24 cellular contexts compared by ENCODE assay signal in the genomic region with DNA sequence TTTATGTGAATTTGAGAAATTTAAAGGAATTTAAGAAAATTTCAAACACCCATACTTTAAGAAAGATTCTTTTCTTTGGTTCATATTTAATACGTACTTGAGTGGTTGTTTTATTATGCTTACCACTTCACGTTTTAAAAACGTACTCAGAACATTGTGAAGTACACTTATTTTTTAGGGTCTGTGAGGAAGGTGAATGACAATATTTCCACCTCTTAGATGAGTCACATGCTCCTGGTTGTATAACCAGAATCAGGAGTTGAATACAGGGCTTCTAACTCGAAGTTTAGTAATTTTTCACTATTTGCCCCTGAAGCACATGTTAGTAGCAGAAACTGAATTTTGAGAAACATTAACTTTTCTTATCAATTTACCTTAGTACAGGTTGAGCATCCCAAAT. TPM values are rescaled to one million over a fixed set of nuclear protein-coding genes. Genes with fewer than 3 reads are reported as not detected.
A peak's percentile ranks its signal among the peaks of the same experiment; 100 is the strongest.
DNase-seq lines count a peak whose midpoint lies in the region; ATAC-seq, FAIRE-seq and TF ChIP-seq lines count a peak whose summit lies in the region.
"Had no signal": no experiment of that assay in that cellular context is flagged by ENCODE, and none has a peak within 500 bp of the region (broad histone marks: within the 10 kb centered on the region; RNA-seq: fewer than 3 reads in every experiment).

No MANE protein-coding gene starts in this region.

- peaks cover 5% of the 10 kb centered on the region for H3K79me1 ChIP-seq in mesenchymal stem cell (replicated peaks; ENCODE audit: low read length, poor library complexity, severe bottlenecking)

- in situ Hi-C loops in GM12878 (cut with MboI): no loop called here

- no peak overlapping the region for H4K8ac ChIP-seq in mesenchymal stem cell (ENCODE audit: low read length)

- TF ChIP-seq RAD21 in GM12878 (IDR thresholded peaks at IDR 0.05; ENCODE audit: insufficient read depth, low read depth, low read length): no peak

- TF ChIP-seq EP300 in GM12878 (IDR thresholded peaks at IDR 0.05; ENCODE audit: borderline replicate concordance in 1 of 2, control insufficient read depth in 1 of 2, low read depth in 2 of 2, low read length in 2 of 2): no peak

- no peak overlapping the region for H2AK5ac ChIP-seq in mesenchymal stem cell (ENCODE audit: low read length, severe bottlenecking)

- H3K4me1 ChIP-seq in ACC112 (ENCODE audit: control insufficient read depth, insufficient read depth, low read length, unreplicated experiment) (peaks cover 56% of the 10 kb centered on the region), GM12878 (ENCODE audit: control insufficient read depth, insufficient read depth, low read length) (peaks cover 19% of the 10 kb centered on the region), mesenchymal stem cell (ENCODE audit: control insufficient read depth, insufficient read depth, low read depth, low read length) (peaks cover 15% of the 10 kb centered on the region), Caco-2 (no peaks in the 10 kb centered on the region)

- no peak for FAIRE-seq in GM12878 (lab: Jason Lieb, UNC)
- FAIRE-seq: keratinocyte had no signal

- 73% methylated on average over 4 of the region's 4 CpGs for WGBS in GM12878 (ENCODE audit: insufficient coverage, insufficient replicate concordance, low lambda C conversion rate, missing lambda C conversion rate)
- 96% methylated on average over 4 of the region's 4 CpGs for WGBS in mesenchymal stem cell

- RAD21 ChIA-PET in GM12878 (lab: Charles Lee; ENCODE audit: unreplicated experiment): interaction anchor here (0.7 kb wide), 2 partner anchors 28 to 227 kb away, joined by 3 to 4 read pairs; no protein-coding TSS in a partner anchor

- H3K14ac ChIP-seq in mesenchymal stem cell (ENCODE audit: low read length in 2 of 2): no peak overlapping the region

- DNase-seq in GM12878 (ENCODE audit: low read depth, low spot score) (no peak), mesenchymal stem cell (no peak), nephron progenitor cell (no peak), Caco-2 (no peak), ecto neural progenitor cell (ENCODE audit: low spot score) (no peak)
- DNase-seq in effector CD4-positive, alpha-beta T cell: no peak
- DNase-seq: activated CD4-positive, alpha-beta T cell treated with anti-CD3 and anti-CD28 coated beads for 36 hours; activated CD8-positive, alpha-beta memory T cell treated with anti-CD3 and anti-CD28 coated beads, Interleukin-2, amount 10 ng/mL, durations not matched to agents 7 days and 5 days; anterior cingulate cortex; DMS53; effector memory CD8-positive, alpha-beta T cell; heart right ventricle; Karpas-422; natural killer cell; NCI-H1048; NCI-H1930; NCI-H226; posterior cingulate gyrus; RPMI8226; stimulated activated CD4-positive, alpha-beta T cell treated with anti-CD3 and anti-CD28 coated beads, Interleukin-4, amount 100 ng/mL, for 4 hours had no signal

- no peak overlapping the region for H2BK15ac ChIP-seq in mesenchymal stem cell (ENCODE audit: low read depth, poor library complexity, severe bottlenecking)

- H2AFZ ChIP-seq in ACC112 (ENCODE audit: low read length, unreplicated experiment) (no peak overlapping the region), GM12878 (ENCODE audit: control insufficient read depth, low read depth, low read length) (no peak overlapping the region), mesenchymal stem cell (ENCODE audit: low read depth, low read length) (no peak overlapping the region)

- no peak overlapping the region for H3K9ac ChIP-seq in GM12878 (ENCODE audit: control insufficient read depth, insufficient read depth, low read length)
- peak overlapping the region; percentile 16 for H3K9ac ChIP-seq in mesenchymal stem cell (ENCODE audit: low read length)

- H3K4me1 Mint-ChIP-seq in IgD-negative memory B cell: peaks cover 39 to 54% (median 46%) of the 10 kb centered on the region in 3 donors
- peaks cover 31% of the 10 kb centered on the region for H3K4me1 Mint-ChIP-seq in nephron progenitor cell
- no peaks in the 10 kb centered on the region for H3K4me1 Mint-ChIP-seq in Caco-2 (ENCODE audit: low read depth, unreplicated experiment)

- POLR2A ChIA-PET in GM12878 (lab: Charles Lee): interaction anchor here (0.6 kb wide), 1 partner anchor 148 kb away, joined by 3 read pairs; no protein-coding TSS in a partner anchor
- POLR2A ChIA-PET in Caco-2 (lab: Charles Lee): no interaction called here

- H3K9me3 Mint-ChIP-seq in IgD-negative memory B cell (no peaks in the 10 kb centered on the region), nephron progenitor cell (peaks cover 53% of the 10 kb centered on the region), Caco-2 (ENCODE audit: unreplicated experiment) (no peaks in the 10 kb centered on the region)
- H3K9me3 Mint-ChIP-seq: effector memory CD8-positive, alpha-beta T cell; natural killer cell had no signal

- H3K27me3 Mint-ChIP-seq in IgD-negative memory B cell: no peaks in the 10 kb centered on the region
- H3K27me3 Mint-ChIP-seq in nephron progenitor cell (ENCODE audit: low read depth, poor library complexity): no peaks in the 10 kb centered on the region
- H3K27me3 Mint-ChIP-seq in Caco-2 (ENCODE audit: insufficient read depth, unreplicated experiment): no peaks in the 10 kb centered on the region
- H3K27me3 Mint-ChIP-seq: activated CD4-positive, alpha-beta T cell treated with anti-CD3 and anti-CD28 coated beads for 36 hours; activated CD8-positive, alpha-beta memory T cell treated with anti-CD3 and anti-CD28 coated beads, Interleukin-2, amount 10 ng/mL, durations not matched to agents 7 days and 5 days; effector memory CD8-positive, alpha-beta T cell had no signal

- TF ChIP-seq POLR2A in GM12878 (IDR thresholded peaks at IDR 0.05; ENCODE audit: low read depth, low read length): no peak

- H3K9me3 ChIP-seq in GM12878 (replicated peaks; ENCODE audit: control insufficient read depth, insufficient read depth, low read length): no peaks in the 10 kb centered on the region
- no peaks in the 10 kb centered on the region for H3K9me3 ChIP-seq in mesenchymal stem cell (ENCODE audit: control insufficient read depth, low read length)
- H3K9me3 ChIP-seq in Caco-2: no peaks in the 10 kb centered on the region
- H3K9me3 ChIP-seq: heart right ventricle had no signal

- H3K4me3 ChIP-seq in ACC112 (ENCODE audit: low read depth, low read length) (peak overlapping the region; percentile 20), GM12878 (no peak overlapping the region; the same call in 1 of the 2 replicates), mesenchymal stem cell (ENCODE audit: insufficient read depth in 1 of 2, low read depth in 1 of 2, low read length in 2 of 2) (no peak overlapping the region), Caco-2 (ENCODE audit: low read depth, low read length) (no peak overlapping the region)
- H3K4me3 ChIP-seq: heart right ventricle, skin epidermis had no signal

- peaks cover 91% of the 10 kb centered on the region for H3K79me2 ChIP-seq in ACC112 (ENCODE audit: control insufficient read depth, insufficient read depth, low read length, unreplicated experiment)
- H3K79me2 ChIP-seq in GM12878 (ENCODE audit: control insufficient read depth, insufficient read depth, low read length): peaks cover 19% of the 10 kb centered on the region

- H3K18ac ChIP-seq in mesenchymal stem cell (ENCODE audit: low read depth in 1 of 2, low read length in 2 of 2): no peak overlapping the region

- no peak overlapping the region for H2BK12ac ChIP-seq in mesenchymal stem cell (ENCODE audit: low read length in 2 of 2)

- BruUV-seq in GM12878 (replicated peaks; lab: Mats Ljungman, UMichigan): no TSS peak
- BruUV-seq in Caco-2 (replicated peaks; lab: Mats Ljungman, UMichigan): no TSS peak

- H3K27ac Mint-ChIP-seq in IgD-negative memory B cell (peak overlapping the region in 2 of 3 donors; percentile 47 to 89), nephron progenitor cell (no peak overlapping the region), Caco-2 (ENCODE audit: unreplicated experiment) (no peak overlapping the region)
- H3K27ac Mint-ChIP-seq: activated CD4-positive, alpha-beta T cell treated with anti-CD3 and anti-CD28 coated beads for 36 hours; activated CD8-positive, alpha-beta memory T cell treated with anti-CD3 and anti-CD28 coated beads, Interleukin-2, amount 10 ng/mL, durations not matched to agents 7 days and 5 days had no signal

- TF ChIP-seq CTCF in GM12878 (IDR thresholded peaks at IDR 0.05 in 2 of 3, conservative IDR thresholded peaks at IDR 0.05 in 1 of 3; ENCODE audit: control insufficient read depth in 2 of 3, extremely low read depth in 1 of 3, insufficient read depth in 1 of 3, low read depth in 3 of 3, low read length in 3 of 3) (no peak), nephron progenitor cell (IDR thresholded peaks at IDR 0.05) (no peak), Caco-2 (IDR thresholded peaks at IDR 0.05; ENCODE audit: insufficient read depth in 1 of 2, low read depth in 1 of 2, low read length in 1 of 2, severe bottlenecking in 1 of 2, unreplicated experiment in 1 of 2) (no peak)

- intact Hi-C loops in GM12878 (cut with micrococcal nuclease; ENCODE audit: unreplicated experiment): no loop called here
- intact Hi-C loops in Caco-2 (cut with micrococcal nuclease; ENCODE audit: unreplicated experiment): no loop called here

- SMC1A ChIA-PET in GM12878 (lab: Charles Lee; ENCODE audit: uncharacterized antibody, unreplicated experiment): interaction anchor here (1.2 kb wide), 1 partner anchor 9 kb away, joined by 4 read pairs; no protein-coding TSS in a partner anchor

- peaks cover 8% of the 10 kb centered on the region for H3K36me3 Mint-ChIP-seq in IgD-negative memory B cell
- peaks cover 96% of the 10 kb centered on the region for H3K36me3 Mint-ChIP-seq in nephron progenitor cell (ENCODE audit: low read depth)
- H3K36me3 Mint-ChIP-seq in Caco-2 (ENCODE audit: insufficient read depth, unreplicated experiment): peaks cover 20% of the 10 kb centered on the region

- no peak overlapping the region for H3K23ac ChIP-seq in mesenchymal stem cell (ENCODE audit: low read length in 2 of 2)

- no peak overlapping the region for H2BK120ac ChIP-seq in mesenchymal stem cell (ENCODE audit: low read depth, low read length)

- no peak for ATAC-seq in GM12878
- ATAC-seq: activated CD4-positive, alpha-beta T cell treated with anti-CD3 and anti-CD28 coated beads for 36 hours; activated CD8-positive, alpha-beta memory T cell treated with anti-CD3 and anti-CD28 coated beads, Interleukin-2, amount 10 ng/mL, durations not matched to agents 7 days and 5 days; effector memory CD8-positive, alpha-beta T cell; heart right ventricle had no signal

- H3K36me3 ChIP-seq in ACC112 (ENCODE audit: insufficient read depth, low read length): peaks cover 22% of the 10 kb centered on the region
- H3K36me3 ChIP-seq in GM12878 (ENCODE audit: control insufficient read depth in 2 of 2, insufficient read depth in 2 of 2, low read length in 1 of 2): peaks cover 0 to 4% of the 10 kb centered on the region in 2 experiments; a peak in 2 of 4 replicates
- H3K36me3 ChIP-seq in mesenchymal stem cell (ENCODE audit: control insufficient read depth in 1 of 2, insufficient read depth in 2 of 2, low read depth in 1 of 2, low read length in 2 of 2): peaks cover 10 to 23% of the 10 kb centered on the region in 2 experiments
- no peaks in the 10 kb centered on the region for H3K36me3 ChIP-seq in Caco-2 (ENCODE audit: control insufficient read depth, insufficient read depth, low read length)

- no peak overlapping the region for H4K91ac ChIP-seq in mesenchymal stem cell (ENCODE audit: low read length)

- peak overlapping the region; percentile 6 for H3K27ac ChIP-seq in ACC112 (ENCODE audit: low read depth, low read length)
- H3K27ac ChIP-seq in GM12878 (ENCODE audit: control insufficient read depth, insufficient read depth): no peak overlapping the region
- no peak overlapping the region for H3K27ac ChIP-seq in mesenchymal stem cell (ENCODE audit: low read length, poor library complexity, severe bottlenecking)
- H3K27ac ChIP-seq: heart right ventricle, skin epidermis had no signal

- no peak overlapping the region for H3K4ac ChIP-seq in mesenchymal stem cell (ENCODE audit: low read depth in 1 of 2, low read length in 2 of 2)

- H3K27me3 ChIP-seq in ACC112 (ENCODE audit: insufficient read depth, low read length): no peaks in the 10 kb centered on the region
- H3K27me3 ChIP-seq in GM12878 (replicated peaks in 1 of 2; ENCODE audit: control insufficient read depth in 2 of 2, insufficient read depth in 2 of 2, low read length in 1 of 2): no peaks in the 10 kb centered on the region
- no peaks in the 10 kb centered on the region for H3K27me3 ChIP-seq in mesenchymal stem cell (ENCODE audit: control insufficient read depth in 1 of 2, insufficient read depth in 1 of 2, low read length in 2 of 2)
- H3K27me3 ChIP-seq in Caco-2 (replicated peaks; ENCODE audit: control insufficient read depth, insufficient read depth, low read length): no peaks in the 10 kb centered on the region
- H3K27me3 ChIP-seq: heart right ventricle had no signal

- CTCF ChIA-PET in GM12878 (lab: Yijun Ruan, JAX) (no interaction called here), Caco-2 (lab: Charles Lee) (no interaction called here)

- H3K4me2 ChIP-seq in GM12878 (ENCODE audit: control insufficient read depth, insufficient read depth) (peak overlapping the region; percentile 34; the same call in 1 of the 2 replicates), mesenchymal stem cell (ENCODE audit: low read length, poor library complexity, severe bottlenecking) (no peak overlapping the region)

- no peaks in the 10 kb centered on the region for H4K20me1 ChIP-seq in GM12878 (ENCODE audit: control insufficient read depth, insufficient read depth)

- peak overlapping the region; percentile 3 to 82 (median 80) for H3K4me3 Mint-ChIP-seq in IgD-negative memory B cell
- no peak overlapping the region for H3K4me3 Mint-ChIP-seq in nephron progenitor cell
- H3K4me3 Mint-ChIP-seq in Caco-2 (ENCODE audit: unreplicated experiment): no peak overlapping the region
- H3K4me3 Mint-ChIP-seq: activated CD4-positive, alpha-beta T cell treated with anti-CD3 and anti-CD28 coated beads for 36 hours; activated CD8-positive, alpha-beta memory T cell treated with anti-CD3 and anti-CD28 coated beads, Interleukin-2, amount 10 ng/mL, durations not matched to agents 7 days and 5 days; natural killer cell had no signal

- H2BK5ac ChIP-seq in mesenchymal stem cell (ENCODE audit: low read depth, low read length, poor library complexity, severe bottlenecking): no peak overlapping the region

RNA-seq across cellular contexts. Expression of a gene that starts 7.5 kb away (rescaled TPM):
- polyA plus RNA-seq in IgD-negative memory B cell (10.0 TPM), GM12878 (2011; rRNA removed) (4.7 and 6.5 TPM in 2 replicates), GM12878 (2014; fragmentation: Illumina TruSeq; extraction: Trizol) (6.0 and 9.3 TPM in 2 replicates), GM12878 (2014; fragmentation: Nextera tagmentation; extraction: Ambion mirVana) (1 to 10 TPM; 2.7 to 5.7 TPM), GM12878 (2014; rRNA removed) (5.1 and 5.9 TPM in 2 replicates), GM12878 (2016; fragmentation: Nextera tagmentation; extraction: Ambion mirVana) (1 to 10 TPM; 7.4 TPM)
- 16.8 and 19.3 TPM in 2 replicates for total RNA-seq in GM12878 (2013; cell fraction: nucleolus; rRNA removed)
- total RNA-seq in GM12878 (2014; rRNA removed) (10.5 and 14.7 TPM in 2 replicates), GM12878 (2014; rRNA removed; fragmentation: Illumina TruSeq; extraction: Trizol) (13.6 and 14.7 TPM in 2 replicates), GM12878 (2021) (14.4 and 14.8 TPM in 2 replicates), Caco-2 (2022) (19.6 and 20.5 TPM in 2 replicates)
- polyA plus RNA-seq in GM12878 (2011; ENCODE audit: low read depth): 6.3 TPM
- polyA plus RNA-seq in GM12878 (2011; cell fraction: cytosol; rRNA removed): 2.1 and 2.5 TPM in 2 replicates
- polyA plus RNA-seq in GM12878 (2011; cell fraction: nucleus; rRNA removed): 3.5 and 4.9 TPM in 2 replicates
- 6.3 and 10.8 TPM in 2 replicates for polyA plus RNA-seq in GM12878 (2012)
- 16.0 and 24.9 TPM in 2 replicates for polyA minus RNA-seq in GM12878 (2011; rRNA and poly(A)+ RNA removed)
- polyA minus RNA-seq in GM12878 (2011; cell fraction: cytosol; rRNA and poly(A)+ RNA removed): 6.8 and 8.6 TPM in 2 replicates
- polyA minus RNA-seq in GM12878 (2011; cell fraction: nucleus; rRNA and poly(A)+ RNA removed): 3.5 and 5.7 TPM in 2 replicates
- polyA plus RNA-seq in mesenchymal stem cell (2013, experiment 1 of 2): 27.8 TPM
- 28.9 TPM for polyA plus RNA-seq in mesenchymal stem cell (2013, experiment 2 of 2)

RNA-seq across cellular contexts. Expression of a gene that starts 53.7 kb away (rescaled TPM):
- polyA plus RNA-seq in IgD-negative memory B cell (not detected), GM12878 (2011; rRNA removed) (not detected in 2 replicates), GM12878 (2014; fragmentation: Illumina TruSeq; extraction: Trizol) (not detected in 2 replicates), GM12878 (2014; fragmentation: Nextera tagmentation; extraction: Ambion mirVana) (not detected), GM12878 (2014; rRNA removed) (not detected in 2 replicates), GM12878 (2016; fragmentation: Nextera tagmentation; extraction: Ambion mirVana) (not detected)
- total RNA-seq in GM12878 (2013; cell fraction: nucleolus; rRNA removed): 0.38 TPM in 1 of 2 replicates, not detected in the other
- total RNA-seq in GM12878 (2014; rRNA removed) (0.16 TPM in 1 of 2 replicates, not detected in the other), GM12878 (2014; rRNA removed; fragmentation: Illumina TruSeq; extraction: Trizol) (not detected in 2 replicates), GM12878 (2021) (0.15 and 0.29 TPM in 2 replicates), Caco-2 (2022) (0.41 and 0.51 TPM in 2 replicates)
- not detected for polyA plus RNA-seq in GM12878 (2011; ENCODE audit: low read depth)
- 0.03 TPM in 1 of 2 replicates, not detected in the other for polyA plus RNA-seq in GM12878 (2011; cell fraction: cytosol; rRNA removed)
- not detected in 2 replicates for polyA plus RNA-seq in GM12878 (2011; cell fraction: nucleus; rRNA removed)
- polyA plus RNA-seq in GM12878 (2012): 0.15 TPM in 1 of 2 replicates, not detected in the other
- polyA minus RNA-seq in GM12878 (2011; rRNA and poly(A)+ RNA removed): not detected in 2 replicates
- polyA minus RNA-seq in GM12878 (2011; cell fraction: cytosol; rRNA and poly(A)+ RNA removed): not detected in 2 replicates
- polyA minus RNA-seq in GM12878 (2011; cell fraction: nucleus; rRNA and poly(A)+ RNA removed): not detected in 2 replicates
- 119 TPM for polyA plus RNA-seq in mesenchymal stem cell (2013, experiment 1 of 2)
- polyA plus RNA-seq in mesenchymal stem cell (2013, experiment 2 of 2): 118 TPM
- total RNA-seq: activated CD4-positive, alpha-beta T cell treated with anti-CD3 and anti-CD28 coated beads for 36 hours had no signal

Comparison
In these comparisons a context has a peak if more than half of its experiments do, and no peak if none do; other contexts are left out.
1. H3K27ac Mint-ChIP-seq: peak in IgD-negative memory B cell (2 of 3); none in nephron progenitor cell (single experiment) and Caco-2 (single experiment).
2. H3K4me3 Mint-ChIP-seq: peak in IgD-negative memory B cell (4 of 4); none in nephron progenitor cell (single experiment) and Caco-2 (single experiment).